In genomic region chr22:44990328-44990727, GRCh38 we compare ENCODE assay signal across 3 cellular contexts.
TF ChIP-seq lines count a peak whose summit lies in the region.

No MANE protein-coding gene starts in this region.

TF ChIP-seq in HepG2, 621 proteins besides CTCF, POLR2A, EP300 and RAD21:
- TF ChIP-seq HMGXB3 (CRISPR knock-in tag; IDR thresholded peaks at IDR 0.05; ENCODE audit: borderline replicate concordance), result no peak
- TF ChIP-seq NR2F2 (IDR thresholded peaks at IDR 0.05; ENCODE audit: borderline replicate concordance, low read depth), result no peak
- TF ChIP-seq NFIB (CRISPR knock-in tag; IDR thresholded peaks at IDR 0.05; ENCODE audit: borderline replicate concordance), result no peak
- TF ChIP-seq SUZ12 (IDR thresholded peaks at IDR 0.05; ENCODE audit: low read depth, low read length), result no peak
- TF ChIP-seq NR2F1 (CRISPR knock-in tag; IDR thresholded peaks at IDR 0.05), result no peak
- TF ChIP-seq RBM22 (optimal IDR thresholded peaks at IDR 0.05; ENCODE audit: low read length), result no peak
- no peak for TF ChIP-seq KLF9 (CRISPR knock-in tag; IDR thresholded peaks at IDR 0.05; ENCODE audit: low read depth)
- TF ChIP-seq MAFK (conservative IDR thresholded peaks at IDR 0.05 in 1 of 2, IDR thresholded peaks at IDR 0.05 in 1 of 2; ENCODE audit: low read length in 2 of 2), result peak in 1 of 2 experiments; percentile 67; a peak in 2 of 4 replicates
- no peak for TF ChIP-seq ZFP1 (CRISPR knock-in tag; IDR thresholded peaks at IDR 0.05)
- TF ChIP-seq MAFF (IDR thresholded peaks at IDR 0.05; ENCODE audit: low read depth, low read length), result peak; percentile 59
- TF ChIP-seq, protein P1, sequence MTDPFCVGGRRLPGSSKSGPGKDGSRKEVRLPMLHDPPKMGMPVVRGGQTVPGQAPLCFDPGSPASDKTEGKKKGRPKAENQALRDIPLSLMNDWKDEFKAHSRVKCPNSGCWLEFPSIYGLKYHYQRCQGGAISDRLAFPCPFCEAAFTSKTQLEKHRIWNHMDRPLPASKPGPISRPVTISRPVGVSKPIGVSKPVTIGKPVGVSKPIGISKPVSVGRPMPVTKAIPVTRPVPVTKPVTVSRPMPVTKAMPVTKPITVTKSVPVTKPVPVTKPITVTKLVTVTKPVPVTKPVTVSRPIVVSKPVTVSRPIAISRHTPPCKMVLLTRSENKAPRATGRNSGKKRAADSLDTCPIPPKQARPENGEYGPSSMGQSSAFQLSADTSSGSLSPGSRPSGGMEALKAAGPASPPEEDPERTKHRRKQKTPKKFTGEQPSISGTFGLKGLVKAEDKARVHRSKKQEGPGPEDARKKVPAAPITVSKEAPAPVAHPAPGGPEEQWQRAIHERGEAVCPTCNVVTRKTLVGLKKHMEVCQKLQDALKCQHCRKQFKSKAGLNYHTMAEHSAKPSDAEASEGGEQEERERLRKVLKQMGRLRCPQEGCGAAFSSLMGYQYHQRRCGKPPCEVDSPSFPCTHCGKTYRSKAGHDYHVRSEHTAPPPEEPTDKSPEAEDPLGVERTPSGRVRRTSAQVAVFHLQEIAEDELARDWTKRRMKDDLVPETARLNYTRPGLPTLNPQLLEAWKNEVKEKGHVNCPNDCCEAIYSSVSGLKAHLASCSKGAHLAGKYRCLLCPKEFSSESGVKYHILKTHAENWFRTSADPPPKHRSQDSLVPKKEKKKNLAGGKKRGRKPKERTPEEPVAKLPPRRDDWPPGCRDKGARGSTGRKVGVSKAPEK (CRISPR knock-in tag; IDR thresholded peaks at IDR 0.05; ENCODE audit: borderline replicate concordance), result no peak
- no peak for TF ChIP-seq SP2 (CRISPR knock-in tag; IDR thresholded peaks at IDR 0.05)
- no peak for TF ChIP-seq ZNF790 (CRISPR knock-in tag; IDR thresholded peaks at IDR 0.05; ENCODE audit: borderline replicate concordance)

TF ChIP-seq in IMR-90, 13 proteins besides CTCF, POLR2A, EP300 and RAD21:
- TF ChIP-seq CHD1 (IDR thresholded peaks at IDR 0.05; ENCODE audit: low read depth, low read length) (no peak), MAFK (IDR thresholded peaks at IDR 0.05; ENCODE audit: low read depth, low read length) (peak; percentile 29; the same call in 1 of the 2 replicates)

TF ChIP-seq in K562, 482 proteins besides CTCF, POLR2A, EP300 and RAD21:
- TF ChIP-seq, protein P2, sequence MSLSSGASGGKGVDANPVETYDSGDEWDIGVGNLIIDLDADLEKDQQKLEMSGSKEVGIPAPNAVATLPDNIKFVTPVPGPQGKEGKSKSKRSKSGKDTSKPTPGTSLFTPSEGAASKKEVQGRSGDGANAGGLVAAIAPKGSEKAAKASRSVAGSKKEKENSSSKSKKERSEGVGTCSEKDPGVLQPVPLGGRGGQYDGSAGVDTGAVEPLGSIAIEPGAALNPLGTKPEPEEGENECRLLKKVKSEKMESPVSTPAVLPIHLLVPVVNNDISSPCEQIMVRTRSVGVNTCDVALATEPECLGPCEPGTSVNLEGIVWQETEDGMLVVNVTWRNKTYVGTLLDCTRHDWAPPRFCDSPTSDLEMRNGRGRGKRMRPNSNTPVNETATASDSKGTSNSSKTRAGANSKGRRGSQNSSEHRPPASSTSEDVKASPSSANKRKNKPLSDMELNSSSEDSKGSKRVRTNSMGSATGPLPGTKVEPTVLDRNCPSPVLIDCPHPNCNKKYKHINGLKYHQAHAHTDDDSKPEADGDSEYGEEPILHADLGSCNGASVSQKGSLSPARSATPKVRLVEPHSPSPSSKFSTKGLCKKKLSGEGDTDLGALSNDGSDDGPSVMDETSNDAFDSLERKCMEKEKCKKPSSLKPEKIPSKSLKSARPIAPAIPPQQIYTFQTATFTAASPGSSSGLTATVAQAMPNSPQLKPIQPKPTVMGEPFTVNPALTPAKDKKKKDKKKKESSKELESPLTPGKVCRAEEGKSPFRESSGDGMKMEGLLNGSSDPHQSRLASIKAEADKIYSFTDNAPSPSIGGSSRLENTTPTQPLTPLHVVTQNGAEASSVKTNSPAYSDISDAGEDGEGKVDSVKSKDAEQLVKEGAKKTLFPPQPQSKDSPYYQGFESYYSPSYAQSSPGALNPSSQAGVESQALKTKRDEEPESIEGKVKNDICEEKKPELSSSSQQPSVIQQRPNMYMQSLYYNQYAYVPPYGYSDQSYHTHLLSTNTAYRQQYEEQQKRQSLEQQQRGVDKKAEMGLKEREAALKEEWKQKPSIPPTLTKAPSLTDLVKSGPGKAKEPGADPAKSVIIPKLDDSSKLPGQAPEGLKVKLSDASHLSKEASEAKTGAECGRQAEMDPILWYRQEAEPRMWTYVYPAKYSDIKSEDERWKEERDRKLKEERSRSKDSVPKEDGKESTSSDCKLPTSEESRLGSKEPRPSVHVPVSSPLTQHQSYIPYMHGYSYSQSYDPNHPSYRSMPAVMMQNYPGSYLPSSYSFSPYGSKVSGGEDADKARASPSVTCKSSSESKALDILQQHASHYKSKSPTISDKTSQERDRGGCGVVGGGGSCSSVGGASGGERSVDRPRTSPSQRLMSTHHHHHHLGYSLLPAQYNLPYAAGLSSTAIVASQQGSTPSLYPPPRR (CRISPR knock-in tag; IDR thresholded peaks at IDR 0.05; ENCODE audit: borderline replicate concordance), result no peak
- TF ChIP-seq, protein P3, sequence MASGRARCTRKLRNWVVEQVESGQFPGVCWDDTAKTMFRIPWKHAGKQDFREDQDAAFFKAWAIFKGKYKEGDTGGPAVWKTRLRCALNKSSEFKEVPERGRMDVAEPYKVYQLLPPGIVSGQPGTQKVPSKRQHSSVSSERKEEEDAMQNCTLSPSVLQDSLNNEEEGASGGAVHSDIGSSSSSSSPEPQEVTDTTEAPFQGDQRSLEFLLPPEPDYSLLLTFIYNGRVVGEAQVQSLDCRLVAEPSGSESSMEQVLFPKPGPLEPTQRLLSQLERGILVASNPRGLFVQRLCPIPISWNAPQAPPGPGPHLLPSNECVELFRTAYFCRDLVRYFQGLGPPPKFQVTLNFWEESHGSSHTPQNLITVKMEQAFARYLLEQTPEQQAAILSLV (tag; IDR thresholded peaks at IDR 0.05), result no peak
- TF ChIP-seq HNRNPLL (IDR thresholded peaks at IDR 0.05; ENCODE audit: low read depth, low read length, poor library complexity, severe bottlenecking) (peak; percentile 53), AFF4 (CRISPR knock-in tag; IDR thresholded peaks at IDR 0.05) (no peak), ZNF696 (CRISPR knock-in tag; conservative IDR thresholded peaks at IDR 0.05) (no peak), ZNF316 (IDR thresholded peaks at IDR 0.05) (peak; percentile 44)
- TF ChIP-seq, protein P4, sequence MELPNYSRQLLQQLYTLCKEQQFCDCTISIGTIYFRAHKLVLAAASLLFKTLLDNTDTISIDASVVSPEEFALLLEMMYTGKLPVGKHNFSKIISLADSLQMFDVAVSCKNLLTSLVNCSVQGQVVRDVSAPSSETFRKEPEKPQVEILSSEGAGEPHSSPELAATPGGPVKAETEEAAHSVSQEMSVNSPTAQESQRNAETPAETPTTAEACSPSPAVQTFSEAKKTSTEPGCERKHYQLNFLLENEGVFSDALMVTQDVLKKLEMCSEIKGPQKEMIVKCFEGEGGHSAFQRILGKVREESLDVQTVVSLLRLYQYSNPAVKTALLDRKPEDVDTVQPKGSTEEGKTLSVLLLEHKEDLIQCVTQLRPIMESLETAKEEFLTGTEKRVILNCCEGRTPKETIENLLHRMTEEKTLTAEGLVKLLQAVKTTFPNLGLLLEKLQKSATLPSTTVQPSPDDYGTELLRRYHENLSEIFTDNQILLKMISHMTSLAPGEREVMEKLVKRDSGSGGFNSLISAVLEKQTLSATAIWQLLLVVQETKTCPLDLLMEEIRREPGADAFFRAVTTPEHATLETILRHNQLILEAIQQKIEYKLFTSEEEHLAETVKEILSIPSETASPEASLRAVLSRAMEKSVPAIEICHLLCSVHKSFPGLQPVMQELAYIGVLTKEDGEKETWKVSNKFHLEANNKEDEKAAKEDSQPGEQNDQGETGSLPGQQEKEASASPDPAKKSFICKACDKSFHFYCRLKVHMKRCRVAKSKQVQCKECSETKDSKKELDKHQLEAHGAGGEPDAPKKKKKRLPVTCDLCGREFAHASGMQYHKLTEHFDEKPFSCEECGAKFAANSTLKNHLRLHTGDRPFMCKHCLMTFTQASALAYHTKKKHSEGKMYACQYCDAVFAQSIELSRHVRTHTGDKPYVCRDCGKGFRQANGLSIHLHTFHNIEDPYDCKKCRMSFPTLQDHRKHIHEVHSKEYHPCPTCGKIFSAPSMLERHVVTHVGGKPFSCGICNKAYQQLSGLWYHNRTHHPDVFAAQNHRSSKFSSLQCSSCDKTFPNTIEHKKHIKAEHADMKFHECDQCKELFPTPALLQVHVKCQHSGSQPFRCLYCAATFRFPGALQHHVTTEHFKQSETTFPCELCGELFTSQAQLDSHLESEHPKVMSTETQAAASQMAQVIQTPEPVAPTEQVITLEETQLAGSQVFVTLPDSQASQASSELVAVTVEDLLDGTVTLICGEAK (IDR thresholded peaks at IDR 0.05), result no peak
- TF ChIP-seq, protein P4 (CRISPR knock-in tag; IDR thresholded peaks at IDR 0.05), result no peak
TF ChIP-seq in K562: peak in this region for 2.
